1 cellular context compared by ENCODE assay signal in the genomic region with DNA sequence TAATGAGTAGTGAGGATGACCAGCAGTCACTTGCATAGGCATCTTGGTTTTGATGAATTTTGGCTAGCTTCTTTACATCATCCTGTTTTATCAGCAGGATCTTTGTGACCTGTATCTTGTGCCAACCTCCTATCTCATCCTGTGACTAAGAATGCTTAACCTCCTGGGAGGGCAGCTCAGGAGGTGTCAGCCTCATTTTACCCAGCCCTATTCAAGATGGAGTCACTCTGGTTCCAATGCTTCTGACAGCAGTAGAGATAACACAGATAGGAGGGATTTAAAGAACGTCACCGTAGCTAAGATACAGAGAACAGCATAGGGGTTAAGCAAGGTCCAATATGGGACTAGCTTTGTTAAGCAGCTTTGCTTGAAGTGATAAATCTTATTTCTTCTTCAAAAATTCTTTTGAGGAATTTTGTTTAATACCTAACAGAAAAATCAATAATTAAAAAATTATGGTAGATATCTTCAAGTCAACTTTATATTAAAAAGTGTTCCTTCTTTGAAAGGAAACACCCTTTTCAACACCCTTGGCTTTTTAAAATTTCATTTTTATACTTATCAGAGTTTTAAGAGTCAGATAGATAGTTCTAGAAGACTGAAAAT.
TF ChIP-seq lines count a peak whose summit lies in the region.

No MANE protein-coding gene starts in this region.

TF ChIP-seq in K562, 482 proteins besides CTCF, POLR2A, EP300 and RAD21 (continued from another document):
- TF ChIP-seq, protein P1, sequence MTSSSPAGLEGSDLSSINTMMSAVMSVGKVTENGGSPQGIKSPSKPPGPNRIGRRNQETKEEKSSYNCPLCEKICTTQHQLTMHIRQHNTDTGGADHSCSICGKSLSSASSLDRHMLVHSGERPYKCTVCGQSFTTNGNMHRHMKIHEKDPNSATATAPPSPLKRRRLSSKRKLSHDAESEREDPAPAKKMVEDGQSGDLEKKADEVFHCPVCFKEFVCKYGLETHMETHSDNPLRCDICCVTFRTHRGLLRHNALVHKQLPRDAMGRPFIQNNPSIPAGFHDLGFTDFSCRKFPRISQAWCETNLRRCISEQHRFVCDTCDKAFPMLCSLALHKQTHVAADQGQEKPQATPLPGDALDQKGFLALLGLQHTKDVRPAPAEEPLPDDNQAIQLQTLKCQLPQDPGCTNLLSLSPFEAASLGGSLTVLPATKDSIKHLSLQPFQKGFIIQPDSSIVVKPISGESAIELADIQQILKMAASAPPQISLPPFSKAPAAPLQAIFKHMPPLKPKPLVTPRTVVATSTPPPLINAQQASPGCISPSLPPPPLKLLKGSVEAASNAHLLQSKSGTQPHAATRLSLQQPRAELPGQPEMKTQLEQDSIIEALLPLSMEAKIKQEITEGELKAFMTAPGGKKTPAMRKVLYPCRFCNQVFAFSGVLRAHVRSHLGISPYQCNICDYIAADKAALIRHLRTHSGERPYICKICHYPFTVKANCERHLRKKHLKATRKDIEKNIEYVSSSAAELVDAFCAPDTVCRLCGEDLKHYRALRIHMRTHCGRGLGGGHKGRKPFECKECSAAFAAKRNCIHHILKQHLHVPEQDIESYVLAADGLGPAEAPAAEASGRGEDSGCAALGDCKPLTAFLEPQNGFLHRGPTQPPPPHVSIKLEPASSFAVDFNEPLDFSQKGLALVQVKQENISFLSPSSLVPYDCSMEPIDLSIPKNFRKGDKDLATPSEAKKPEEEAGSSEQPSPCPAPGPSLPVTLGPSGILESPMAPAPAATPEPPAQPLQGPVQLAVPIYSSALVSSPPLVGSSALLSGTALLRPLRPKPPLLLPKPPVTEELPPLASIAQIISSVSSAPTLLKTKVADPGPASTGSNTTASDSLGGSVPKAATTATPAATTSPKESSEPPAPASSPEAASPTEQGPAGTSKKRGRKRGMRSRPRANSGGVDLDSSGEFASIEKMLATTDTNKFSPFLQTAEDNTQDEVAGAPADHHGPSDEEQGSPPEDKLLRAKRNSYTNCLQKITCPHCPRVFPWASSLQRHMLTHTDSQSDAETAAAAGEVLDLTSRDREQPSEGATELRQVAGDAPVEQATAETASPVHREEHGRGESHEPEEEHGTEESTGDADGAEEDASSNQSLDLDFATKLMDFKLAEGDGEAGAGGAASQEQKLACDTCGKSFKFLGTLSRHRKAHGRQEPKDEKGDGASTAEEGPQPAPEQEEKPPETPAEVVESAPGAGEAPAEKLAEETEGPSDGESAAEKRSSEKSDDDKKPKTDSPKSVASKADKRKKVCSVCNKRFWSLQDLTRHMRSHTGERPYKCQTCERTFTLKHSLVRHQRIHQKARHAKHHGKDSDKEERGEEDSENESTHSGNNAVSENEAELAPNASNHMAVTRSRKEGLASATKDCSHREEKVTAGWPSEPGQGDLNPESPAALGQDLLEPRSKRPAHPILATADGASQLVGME (CRISPR knock-in tag; IDR thresholded peaks at IDR 0.05), result peak; percentile 100
- TF ChIP-seq SMC3 (conservative IDR thresholded peaks at IDR 0.05; ENCODE audit: insufficient read depth, low read depth, low read length) (no peak), ASH1L (IDR thresholded peaks at IDR 0.05; ENCODE audit: borderline replicate concordance, low read depth, partially characterized antibody) (no peak), POLR3A (IDR thresholded peaks at IDR 0.05; ENCODE audit: borderline replicate concordance, extremely low read depth, insufficient read depth, insufficient read length) (no peak), EZH2 (IDR thresholded peaks at IDR 0.05; ENCODE audit: borderline replicate concordance, low read depth, low read length) (no peak), YBX1 (IDR thresholded peaks at IDR 0.05) (no peak), ZNF507 (tag; conservative IDR thresholded peaks at IDR 0.05) (peak; percentile 63), MAFK (IDR thresholded peaks at IDR 0.05; ENCODE audit: low read length) (no peak), ZNF212 (CRISPR knock-in tag; IDR thresholded peaks at IDR 0.05) (peak; percentile 98), CREM (IDR thresholded peaks at IDR 0.05; ENCODE audit: low read depth) (no peak), ZNF174 (CRISPR knock-in tag; IDR thresholded peaks at IDR 0.05) (no peak), KLF10 (CRISPR knock-in tag; IDR thresholded peaks at IDR 0.05) (no peak), BRD9 (IDR thresholded peaks at IDR 0.05; ENCODE audit: low read depth, partially characterized antibody) (no peak), SNIP1 (IDR thresholded peaks at IDR 0.05; ENCODE audit: low read depth) (no peak), ZFPM2 (CRISPR knock-in tag; IDR thresholded peaks at IDR 0.05) (peak; percentile 74; the same call in 1 of the 2 replicates), MCM2 (IDR thresholded peaks at IDR 0.05; ENCODE audit: low read depth) (no peak), ARNT (IDR thresholded peaks at IDR 0.05) (no peak), ZKSCAN8 (CRISPR knock-in tag; IDR thresholded peaks at IDR 0.05) (peak; percentile 94), NEUROD1 (IDR thresholded peaks at IDR 0.05; ENCODE audit: borderline replicate concordance, low read depth, low read length, partially characterized antibody) (no peak), TBL1XR1 (IDR thresholded peaks at IDR 0.05; ENCODE audit: low read length in 2 of 2) (no peak), BRF1 (IDR thresholded peaks at IDR 0.05; ENCODE audit: borderline replicate concordance, extremely low read depth, insufficient read length) (no peak), IFI16 (CRISPR knock-in tag; IDR thresholded peaks at IDR 0.05) (no peak), ESRRA (IDR thresholded peaks at IDR 0.05; ENCODE audit: borderline replicate concordance, low read depth) (no peak), ELF4 (CRISPR knock-in tag; IDR thresholded peaks at IDR 0.05) (0 out of 2 replicates have a peak, but pooled peaks have one; percentile 45), TCF7 (IDR thresholded peaks at IDR 0.05; ENCODE audit: borderline replicate concordance) (no peak), GTF2E2 (tag; IDR thresholded peaks at IDR 0.05) (no peak)
- TF ChIP-seq, protein P2, sequence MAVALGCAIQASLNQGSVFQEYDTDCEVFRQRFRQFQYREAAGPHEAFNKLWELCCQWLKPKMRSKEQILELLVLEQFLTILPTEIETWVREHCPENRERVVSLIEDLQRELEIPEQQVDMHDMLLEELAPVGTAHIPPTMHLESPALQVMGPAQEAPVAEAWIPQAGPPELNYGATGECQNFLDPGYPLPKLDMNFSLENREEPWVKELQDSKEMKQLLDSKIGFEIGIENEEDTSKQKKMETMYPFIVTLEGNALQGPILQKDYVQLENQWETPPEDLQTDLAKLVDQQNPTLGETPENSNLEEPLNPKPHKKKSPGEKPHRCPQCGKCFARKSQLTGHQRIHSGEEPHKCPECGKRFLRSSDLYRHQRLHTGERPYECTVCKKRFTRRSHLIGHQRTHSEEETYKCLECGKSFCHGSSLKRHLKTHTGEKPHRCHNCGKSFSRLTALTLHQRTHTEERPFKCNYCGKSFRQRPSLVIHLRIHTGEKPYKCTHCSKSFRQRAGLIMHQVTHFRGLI (CRISPR knock-in tag; IDR thresholded peaks at IDR 0.05), result peak; percentile 98
- TF ChIP-seq, protein P3, sequence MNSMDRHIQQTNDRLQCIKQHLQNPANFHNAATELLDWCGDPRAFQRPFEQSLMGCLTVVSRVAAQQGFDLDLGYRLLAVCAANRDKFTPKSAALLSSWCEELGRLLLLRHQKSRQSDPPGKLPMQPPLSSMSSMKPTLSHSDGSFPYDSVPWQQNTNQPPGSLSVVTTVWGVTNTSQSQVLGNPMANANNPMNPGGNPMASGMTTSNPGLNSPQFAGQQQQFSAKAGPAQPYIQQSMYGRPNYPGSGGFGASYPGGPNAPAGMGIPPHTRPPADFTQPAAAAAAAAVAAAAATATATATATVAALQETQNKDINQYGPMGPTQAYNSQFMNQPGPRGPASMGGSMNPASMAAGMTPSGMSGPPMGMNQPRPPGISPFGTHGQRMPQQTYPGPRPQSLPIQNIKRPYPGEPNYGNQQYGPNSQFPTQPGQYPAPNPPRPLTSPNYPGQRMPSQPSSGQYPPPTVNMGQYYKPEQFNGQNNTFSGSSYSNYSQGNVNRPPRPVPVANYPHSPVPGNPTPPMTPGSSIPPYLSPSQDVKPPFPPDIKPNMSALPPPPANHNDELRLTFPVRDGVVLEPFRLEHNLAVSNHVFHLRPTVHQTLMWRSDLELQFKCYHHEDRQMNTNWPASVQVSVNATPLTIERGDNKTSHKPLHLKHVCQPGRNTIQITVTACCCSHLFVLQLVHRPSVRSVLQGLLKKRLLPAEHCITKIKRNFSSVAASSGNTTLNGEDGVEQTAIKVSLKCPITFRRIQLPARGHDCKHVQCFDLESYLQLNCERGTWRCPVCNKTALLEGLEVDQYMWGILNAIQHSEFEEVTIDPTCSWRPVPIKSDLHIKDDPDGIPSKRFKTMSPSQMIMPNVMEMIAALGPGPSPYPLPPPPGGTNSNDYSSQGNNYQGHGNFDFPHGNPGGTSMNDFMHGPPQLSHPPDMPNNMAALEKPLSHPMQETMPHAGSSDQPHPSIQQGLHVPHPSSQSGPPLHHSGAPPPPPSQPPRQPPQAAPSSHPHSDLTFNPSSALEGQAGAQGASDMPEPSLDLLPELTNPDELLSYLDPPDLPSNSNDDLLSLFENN (IDR thresholded peaks at IDR 0.05; ENCODE audit: low read depth in 2 of 2, low read length in 2 of 2), result no peak
- TF ChIP-seq, protein P4, sequence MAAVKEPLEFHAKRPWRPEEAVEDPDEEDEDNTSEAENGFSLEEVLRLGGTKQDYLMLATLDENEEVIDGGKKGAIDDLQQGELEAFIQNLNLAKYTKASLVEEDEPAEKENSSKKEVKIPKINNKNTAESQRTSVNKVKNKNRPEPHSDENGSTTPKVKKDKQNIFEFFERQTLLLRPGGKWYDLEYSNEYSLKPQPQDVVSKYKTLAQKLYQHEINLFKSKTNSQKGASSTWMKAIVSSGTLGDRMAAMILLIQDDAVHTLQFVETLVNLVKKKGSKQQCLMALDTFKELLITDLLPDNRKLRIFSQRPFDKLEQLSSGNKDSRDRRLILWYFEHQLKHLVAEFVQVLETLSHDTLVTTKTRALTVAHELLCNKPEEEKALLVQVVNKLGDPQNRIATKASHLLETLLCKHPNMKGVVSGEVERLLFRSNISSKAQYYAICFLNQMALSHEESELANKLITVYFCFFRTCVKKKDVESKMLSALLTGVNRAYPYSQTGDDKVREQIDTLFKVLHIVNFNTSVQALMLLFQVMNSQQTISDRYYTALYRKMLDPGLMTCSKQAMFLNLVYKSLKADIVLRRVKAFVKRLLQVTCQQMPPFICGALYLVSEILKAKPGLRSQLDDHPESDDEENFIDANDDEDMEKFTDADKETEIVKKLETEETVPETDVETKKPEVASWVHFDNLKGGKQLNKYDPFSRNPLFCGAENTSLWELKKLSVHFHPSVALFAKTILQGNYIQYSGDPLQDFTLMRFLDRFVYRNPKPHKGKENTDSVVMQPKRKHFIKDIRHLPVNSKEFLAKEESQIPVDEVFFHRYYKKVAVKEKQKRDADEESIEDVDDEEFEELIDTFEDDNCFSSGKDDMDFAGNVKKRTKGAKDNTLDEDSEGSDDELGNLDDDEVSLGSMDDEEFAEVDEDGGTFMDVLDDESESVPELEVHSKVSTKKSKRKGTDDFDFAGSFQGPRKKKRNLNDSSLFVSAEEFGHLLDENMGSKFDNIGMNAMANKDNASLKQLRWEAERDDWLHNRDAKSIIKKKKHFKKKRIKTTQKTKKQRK (IDR thresholded peaks at IDR 0.05; ENCODE audit: borderline replicate concordance, low read depth, low read length), result no peak
- TF ChIP-seq, protein P5, sequence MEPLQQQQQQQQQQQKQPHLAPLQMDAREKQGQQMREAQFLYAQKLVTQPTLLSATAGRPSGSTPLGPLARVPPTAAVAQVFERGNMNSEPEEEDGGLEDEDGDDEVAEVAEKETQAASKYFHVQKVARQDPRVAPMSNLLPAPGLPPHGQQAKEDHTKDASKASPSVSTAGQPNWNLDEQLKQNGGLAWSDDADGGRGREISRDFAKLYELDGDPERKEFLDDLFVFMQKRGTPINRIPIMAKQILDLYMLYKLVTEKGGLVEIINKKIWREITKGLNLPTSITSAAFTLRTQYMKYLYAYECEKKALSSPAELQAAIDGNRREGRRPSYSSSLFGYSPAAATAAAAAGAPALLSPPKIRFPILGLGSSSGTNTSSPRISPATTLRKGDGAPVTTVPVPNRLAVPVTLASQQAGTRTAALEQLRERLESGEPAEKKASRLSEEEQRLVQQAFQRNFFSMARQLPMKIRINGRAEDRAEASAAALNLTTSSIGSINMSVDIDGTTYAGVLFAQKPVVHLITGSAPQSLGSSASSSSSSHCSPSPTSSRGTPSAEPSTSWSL (CRISPR knock-in tag; IDR thresholded peaks at IDR 0.05; ENCODE audit: borderline replicate concordance), result peak; percentile 98
- TF ChIP-seq, protein P6, sequence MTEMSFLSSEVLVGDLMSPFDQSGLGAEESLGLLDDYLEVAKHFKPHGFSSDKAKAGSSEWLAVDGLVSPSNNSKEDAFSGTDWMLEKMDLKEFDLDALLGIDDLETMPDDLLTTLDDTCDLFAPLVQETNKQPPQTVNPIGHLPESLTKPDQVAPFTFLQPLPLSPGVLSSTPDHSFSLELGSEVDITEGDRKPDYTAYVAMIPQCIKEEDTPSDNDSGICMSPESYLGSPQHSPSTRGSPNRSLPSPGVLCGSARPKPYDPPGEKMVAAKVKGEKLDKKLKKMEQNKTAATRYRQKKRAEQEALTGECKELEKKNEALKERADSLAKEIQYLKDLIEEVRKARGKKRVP (CRISPR knock-in tag; IDR thresholded peaks at IDR 0.05), result peak; percentile 88
